Comparison of ENCODE assay signal across 17 cellular contexts in genomic region chr3:10272977-10273376, GRCh38. TPM values are rescaled to one million over a fixed set of nuclear protein-coding genes. Genes with fewer than 3 reads are reported as not detected.
DNase-seq lines count a peak whose midpoint lies in the region; ATAC-seq and TF ChIP-seq lines count a peak whose summit lies in the region.
"Had no signal": no experiment of that assay in that cellular context is flagged by ENCODE, and none has a peak within 500 bp of the region (broad histone marks: within the 10 kb centered on the region; RNA-seq: fewer than 3 reads in every experiment).

No MANE protein-coding gene starts in this region.

- DNase-seq in activated CD4-positive, alpha-beta T cell treated with anti-CD3 and anti-CD28 coated beads, Interleukin-2, amount 10 ng/mL, durations not matched to agents 24 days and 14 days: no peak
- no peak for DNase-seq in activated CD4-positive, alpha-beta T cell treated with anti-CD3 and anti-CD28 coated beads for 4 hours
- no peak for DNase-seq in CD8-positive, alpha-beta T cell
- DNase-seq in activated naive CD8-positive, alpha-beta T cell treated with anti-CD3 and anti-CD28 coated beads, Interleukin-2, amount 10 ng/mL, durations not matched to agents 7 days and 5 days: no peak
- DNase-seq in pons (ENCODE audit: low spot score): no peak
- DNase-seq in brain microvascular endothelial cell: no peak
- no peak for DNase-seq in upper lobe of left lung
- DNase-seq: H7; MG63; NCI-H2029; NCI-H524; stimulated activated CD4-positive, alpha-beta T cell treated with anti-CD3 and anti-CD28 coated beads, Interleukin-4, amount 100 ng/mL, for 1 hour; stimulated activated CD8-positive, alpha-beta memory T cell treated with anti-CD3 and anti-CD28 coated beads, Interleukin-4, amount 100 ng/mL, for 48 hours; tibial artery had no signal

- H3K4me3 ChIP-seq in CD8-positive, alpha-beta T cell (ENCODE audit: low read depth, low read length): no peak overlapping the region
- no peak overlapping the region for H3K4me3 ChIP-seq in brain microvascular endothelial cell (ENCODE audit: low read depth, low read length)
- H3K4me3 ChIP-seq in upper lobe of left lung: no peak overlapping the region
- H3K4me3 ChIP-seq: ascending aorta, lung, MG63, tibial artery had no signal

- peaks cover 68% of the 10 kb centered on the region for H3K36me3 Mint-ChIP-seq in activated CD4-positive, alpha-beta T cell treated with anti-CD3 and anti-CD28 coated beads, Interleukin-2, amount 10 ng/mL, durations not matched to agents 24 days and 14 days (ENCODE audit: low read depth)
- H3K36me3 Mint-ChIP-seq in CD8-positive, alpha-beta T cell: peaks cover 83% of the 10 kb centered on the region
- peaks cover 37% of the 10 kb centered on the region for H3K36me3 Mint-ChIP-seq in activated naive CD8-positive, alpha-beta T cell treated with anti-CD3 and anti-CD28 coated beads, Interleukin-2, amount 10 ng/mL, durations not matched to agents 7 days and 5 days
- peaks cover 33% of the 10 kb centered on the region for H3K36me3 Mint-ChIP-seq in nephron (ENCODE audit: low read depth)

- no peak for TF ChIP-seq CTCF in CD8-positive, alpha-beta T cell (IDR thresholded peaks at IDR 0.05)
- no peak for TF ChIP-seq CTCF in nephron (IDR thresholded peaks at IDR 0.05; ENCODE audit: unreplicated experiment in 3 of 3)
- no peak for TF ChIP-seq CTCF in brain microvascular endothelial cell (IDR thresholded peaks at IDR 0.05; ENCODE audit: low read depth, low read length, missing control alignments)
- no peak for TF ChIP-seq CTCF in upper lobe of left lung (IDR thresholded peaks at IDR 0.05)

- no peaks in the 10 kb centered on the region for H3K9me3 Mint-ChIP-seq in activated CD4-positive, alpha-beta T cell treated with anti-CD3 and anti-CD28 coated beads, Interleukin-2, amount 10 ng/mL, durations not matched to agents 24 days and 14 days
- no peaks in the 10 kb centered on the region for H3K9me3 Mint-ChIP-seq in CD8-positive, alpha-beta T cell
- no peaks in the 10 kb centered on the region for H3K9me3 Mint-ChIP-seq in activated naive CD8-positive, alpha-beta T cell treated with anti-CD3 and anti-CD28 coated beads, Interleukin-2, amount 10 ng/mL, durations not matched to agents 7 days and 5 days
- H3K9me3 Mint-ChIP-seq in nephron: no peaks in the 10 kb centered on the region

- H3K27ac ChIP-seq in CD8-positive, alpha-beta T cell (ENCODE audit: low read depth, low read length): no peak overlapping the region
- H3K27ac ChIP-seq in brain microvascular endothelial cell (no peak overlapping the region), upper lobe of left lung (no peak overlapping the region)
- H3K27ac ChIP-seq: ascending aorta, tibial artery had no signal

- H3K9me3 ChIP-seq in CD8-positive, alpha-beta T cell (ENCODE audit: low read length): no peaks in the 10 kb centered on the region
- H3K9me3 ChIP-seq in upper lobe of left lung: no peaks in the 10 kb centered on the region
- H3K9me3 ChIP-seq: ascending aorta, MG63, tibial artery had no signal

- H3K27ac Mint-ChIP-seq in activated CD4-positive, alpha-beta T cell treated with anti-CD3 and anti-CD28 coated beads, Interleukin-2, amount 10 ng/mL, durations not matched to agents 24 days and 14 days: peak overlapping the region; percentile 48
- peak overlapping the region; percentile 29 for H3K27ac Mint-ChIP-seq in CD8-positive, alpha-beta T cell
- H3K27ac Mint-ChIP-seq in activated naive CD8-positive, alpha-beta T cell treated with anti-CD3 and anti-CD28 coated beads, Interleukin-2, amount 10 ng/mL, durations not matched to agents 7 days and 5 days: peak overlapping the region; percentile 7
- peak overlapping the region in 2 of 3 experiments; percentile 0 to 15 for H3K27ac Mint-ChIP-seq in nephron

- peak overlapping the region; percentile 8 for H3K4me3 Mint-ChIP-seq in activated CD4-positive, alpha-beta T cell treated with anti-CD3 and anti-CD28 coated beads, Interleukin-2, amount 10 ng/mL, durations not matched to agents 24 days and 14 days
- peak overlapping the region; percentile 9 for H3K4me3 Mint-ChIP-seq in CD8-positive, alpha-beta T cell
- H3K4me3 Mint-ChIP-seq in activated naive CD8-positive, alpha-beta T cell treated with anti-CD3 and anti-CD28 coated beads, Interleukin-2, amount 10 ng/mL, durations not matched to agents 7 days and 5 days: no peak overlapping the region
- H3K4me3 Mint-ChIP-seq in nephron: no peak overlapping the region

- CTCF ChIA-PET in CD8-positive, alpha-beta T cell (lab: Charles Lee): interaction anchor here (0.7 to 0.9 kb wide), 2 partner anchors 9 to 432 kb away, joined by 3 to 4 read pairs; no protein-coding TSS in a partner anchor

- 93 to 95% methylated on average over 2 of the region's 2 CpGs for WGBS in upper lobe of left lung, 2 donors

- no peaks in the 10 kb centered on the region for H3K27me3 Mint-ChIP-seq in activated CD4-positive, alpha-beta T cell treated with anti-CD3 and anti-CD28 coated beads, Interleukin-2, amount 10 ng/mL, durations not matched to agents 24 days and 14 days
- no peaks in the 10 kb centered on the region for H3K27me3 Mint-ChIP-seq in CD8-positive, alpha-beta T cell (ENCODE audit: low read depth)
- no peaks in the 10 kb centered on the region for H3K27me3 Mint-ChIP-seq in activated naive CD8-positive, alpha-beta T cell treated with anti-CD3 and anti-CD28 coated beads, Interleukin-2, amount 10 ng/mL, durations not matched to agents 7 days and 5 days
- H3K27me3 Mint-ChIP-seq in nephron (ENCODE audit: low read depth): no peaks in the 10 kb centered on the region

- H3K27me3 ChIP-seq in CD8-positive, alpha-beta T cell (ENCODE audit: insufficient read depth, low read length): no peaks in the 10 kb centered on the region
- no peaks in the 10 kb centered on the region for H3K27me3 ChIP-seq in brain microvascular endothelial cell (replicated peaks)
- H3K27me3 ChIP-seq in upper lobe of left lung: no peaks in the 10 kb centered on the region
- H3K27me3 ChIP-seq: ascending aorta, MG63, tibial artery had no signal

- H3K36me3 ChIP-seq in CD8-positive, alpha-beta T cell (ENCODE audit: insufficient read depth, low read length): peaks cover 32% of the 10 kb centered on the region
- peaks cover 40% of the 10 kb centered on the region for H3K36me3 ChIP-seq in brain microvascular endothelial cell (replicated peaks)
- peaks cover 23 to 75% (median 47%) of the 10 kb centered on the region in 4 donors for H3K36me3 ChIP-seq in upper lobe of left lung

- intact Hi-C loops in activated CD4-positive, alpha-beta T cell treated with anti-CD3 and anti-CD28 coated beads, Interleukin-2, amount 10 ng/mL, durations not matched to agents 24 days and 14 days (cut with micrococcal nuclease): no loop called here
- intact Hi-C loops in CD8-positive, alpha-beta T cell (cut with DNase I, micrococcal nuclease): no loop called here

- peaks cover 22% of the 10 kb centered on the region for H3K4me1 ChIP-seq in CD8-positive, alpha-beta T cell (ENCODE audit: insufficient read depth, low read length)
- H3K4me1 ChIP-seq in upper lobe of left lung: peaks cover 18 to 29% (median 20%) of the 10 kb centered on the region in 4 donors

- peaks cover 34% of the 10 kb centered on the region for H3K4me1 Mint-ChIP-seq in activated CD4-positive, alpha-beta T cell treated with anti-CD3 and anti-CD28 coated beads, Interleukin-2, amount 10 ng/mL, durations not matched to agents 24 days and 14 days
- H3K4me1 Mint-ChIP-seq in CD8-positive, alpha-beta T cell (ENCODE audit: low read depth): peaks cover 62% of the 10 kb centered on the region
- H3K4me1 Mint-ChIP-seq in activated naive CD8-positive, alpha-beta T cell treated with anti-CD3 and anti-CD28 coated beads, Interleukin-2, amount 10 ng/mL, durations not matched to agents 7 days and 5 days: peaks cover 27% of the 10 kb centered on the region
- H3K4me1 Mint-ChIP-seq in nephron: peaks cover 18% of the 10 kb centered on the region

- TF ChIP-seq EP300 in upper lobe of left lung (IDR thresholded peaks at IDR 0.05): no peak

- TF ChIP-seq POLR2A in upper lobe of left lung (IDR thresholded peaks at IDR 0.05): no peak

- in situ Hi-C loops in brain microvascular endothelial cell (cut with HindIII; ENCODE audit: low pct_ligation_motif_present, low sequenced_read_pairs): no loop called here

- no peak for ATAC-seq in CD8-positive, alpha-beta T cell
- no peak for ATAC-seq in activated naive CD8-positive, alpha-beta T cell treated with anti-CD3 and anti-CD28 coated beads, Interleukin-2, amount 10 ng/mL, durations not matched to agents 7 days and 5 days (ENCODE audit: low read depth)
- no peak for ATAC-seq in upper lobe of left lung (ENCODE audit: low FRiP score in 2 of 2)

- POLR2A ChIA-PET in CD8-positive, alpha-beta T cell (lab: Charles Lee): interaction anchor here (1.0 kb wide), 1 partner anchor 9 kb away, joined by 3 read pairs; no protein-coding TSS in a partner anchor
- POLR2A ChIA-PET in activated naive CD8-positive, alpha-beta T cell treated with anti-CD3 and anti-CD28 coated beads, Interleukin-2, amount 10 ng/mL, durations not matched to agents 7 days and 5 days (lab: Charles Lee): no interaction called here

RNA-seq across cellular contexts. Expression of gene GHRL, which starts 19.8 kb away (rescaled TPM):
- total RNA-seq in activated CD4-positive, alpha-beta T cell treated with anti-CD3 and anti-CD28 coated beads, Interleukin-2, amount 10 ng/mL, durations not matched to agents 24 days and 14 days: 0.43 and 1.3 TPM in 2 replicates
- under 1 TPM in 1 of 2 experiments, not detected in 1; 0.92 TPM for total RNA-seq in CD8-positive, alpha-beta T cell
- total RNA-seq in activated naive CD8-positive, alpha-beta T cell treated with anti-CD3 and anti-CD28 coated beads, Interleukin-2, amount 10 ng/mL, durations not matched to agents 7 days and 5 days: under 1 TPM; 0.53 to 0.94 TPM
- 10 to 100 TPM in 1 of 6 donors, 1 to 10 TPM in 5; 1.1 to 14.7 (median 1.8) TPM for total RNA-seq in upper lobe of left lung
- total RNA-seq: ascending aorta, H7 had no signal

RNA-seq across cellular contexts. Expression of gene TATDN2, which starts 24.7 kb away (rescaled TPM):
- total RNA-seq in activated CD4-positive, alpha-beta T cell treated with anti-CD3 and anti-CD28 coated beads, Interleukin-2, amount 10 ng/mL, durations not matched to agents 24 days and 14 days: 70.9 and 74.4 TPM in 2 replicates
- 10 to 100 TPM; 40.2 to 40.3 TPM for total RNA-seq in CD8-positive, alpha-beta T cell
- 10 to 100 TPM; 55.4 to 67.4 TPM for total RNA-seq in activated naive CD8-positive, alpha-beta T cell treated with anti-CD3 and anti-CD28 coated beads, Interleukin-2, amount 10 ng/mL, durations not matched to agents 7 days and 5 days
- 10 to 100 TPM; 20.3 to 34.6 (median 26.0) TPM for total RNA-seq in upper lobe of left lung

RNA-seq across cellular contexts. Expression of gene SEC13, which starts 47.9 kb away (rescaled TPM):
- 128 and 131 TPM in 2 replicates for total RNA-seq in activated CD4-positive, alpha-beta T cell treated with anti-CD3 and anti-CD28 coated beads, Interleukin-2, amount 10 ng/mL, durations not matched to agents 24 days and 14 days
- total RNA-seq in CD8-positive, alpha-beta T cell: 10 to 100 TPM; 92.0 to 92.2 TPM
- 10 to 100 TPM; 71.6 to 74.2 TPM for total RNA-seq in activated naive CD8-positive, alpha-beta T cell treated with anti-CD3 and anti-CD28 coated beads, Interleukin-2, amount 10 ng/mL, durations not matched to agents 7 days and 5 days
- total RNA-seq in upper lobe of left lung: 100 to 1,000 TPM in 2 of 6 donors, 10 to 100 TPM in 4; 70.4 to 133 (median 95.3) TPM

Comparison
In these comparisons a context has a peak if more than half of its experiments do, and no peak if none do; other contexts are left out.
1. H3K4me3 Mint-ChIP-seq: peak in activated CD4-positive, alpha-beta T cell treated with anti-CD3 and anti-CD28 coated beads, Interleukin-2, amount 10 ng/mL, durations not matched to agents 24 days and 14 days (single experiment) and CD8-positive, alpha-beta T cell (single experiment); none in activated naive CD8-positive, alpha-beta T cell treated with anti-CD3 and anti-CD28 coated beads, Interleukin-2, amount 10 ng/mL, durations not matched to agents 7 days and 5 days (single experiment) and nephron (0 of 3).
2. Peak in every context shown above with its lines, with median percentiles within 50 percentile points of each other: H3K27ac Mint-ChIP-seq.